8 cellular contexts compared by ENCODE assay signal in the genomic region with DNA sequence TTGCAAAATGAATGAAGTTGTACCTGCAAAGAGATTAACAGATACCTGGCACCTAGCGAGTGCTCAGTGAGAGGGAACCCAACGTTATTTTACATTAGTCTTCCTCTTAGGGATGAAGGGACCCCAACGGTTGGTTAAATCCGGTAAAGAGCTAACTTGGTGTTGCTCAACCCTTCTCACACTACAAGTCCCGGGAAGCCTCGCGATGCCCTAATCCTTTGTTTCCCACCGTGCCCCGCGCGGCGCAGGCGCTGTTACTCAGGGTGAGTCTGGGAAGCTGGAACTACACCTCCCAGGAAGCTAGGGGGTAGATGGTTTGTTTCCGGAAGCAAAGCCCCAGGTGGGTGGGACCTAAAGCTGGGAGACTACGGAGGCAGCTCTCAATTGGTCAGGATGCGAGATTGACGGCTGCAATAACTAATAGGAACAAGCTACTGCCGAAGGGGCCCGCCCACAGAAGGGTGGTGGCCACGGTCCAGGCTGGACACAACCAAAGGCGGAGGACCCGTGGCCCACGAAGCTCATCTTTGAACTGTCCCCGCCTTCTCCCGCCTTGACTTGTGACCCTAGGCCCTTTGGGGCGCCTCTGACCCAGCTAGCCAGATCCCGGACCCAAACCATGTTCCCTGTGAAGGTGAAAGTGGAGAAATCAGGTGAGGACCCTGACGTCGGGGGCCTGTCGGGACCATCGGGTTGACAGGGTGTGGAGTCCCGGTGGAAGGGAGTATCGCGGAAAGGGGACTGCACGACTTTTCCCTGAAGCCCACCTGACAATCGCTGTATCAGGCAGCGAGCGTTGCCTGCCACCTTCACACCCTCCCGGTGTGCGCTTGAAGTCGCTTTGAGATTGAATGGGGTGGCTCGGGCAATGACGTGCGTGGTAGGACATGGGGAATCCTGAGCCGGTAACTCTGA. TPM values are rescaled to one million over a fixed set of nuclear protein-coding genes. Genes with fewer than 3 reads are reported as not detected.
DNase-seq lines count a peak whose midpoint lies in the region; ATAC-seq and TF ChIP-seq lines count a peak whose summit lies in the region.

A gene with protein sequence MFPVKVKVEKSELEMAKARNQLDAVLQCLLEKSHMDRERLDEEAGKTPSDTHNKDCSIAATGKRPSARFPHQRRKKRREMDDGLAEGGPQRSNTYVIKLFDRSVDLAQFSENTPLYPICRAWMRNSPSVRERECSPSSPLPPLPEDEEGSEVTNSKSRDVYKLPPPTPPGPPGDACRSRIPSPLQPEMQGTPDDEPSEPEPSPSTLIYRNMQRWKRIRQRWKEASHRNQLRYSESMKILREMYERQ (plus strand): TSS at position 471 of the 915 bp plus-strand sequence. CDS start 149 bp downstream, at position 620.

- H3K36me3 ChIP-seq in HUES64 (ENCODE audit: insufficient read depth, low read length): peaks cover 3% of the 10 kb centered on the region; the same call in 1 of the 2 replicates
- 0 out of 2 replicates have a peak, but pooled peaks cover 3% of the 10 kb centered on the region for H3K36me3 ChIP-seq in OCI-LY1 (ENCODE audit: insufficient read depth, low read length)

- CTCF ChIA-PET in Calu3 (lab: Charles Lee): interaction anchor here (0.6 to 1.4 kb wide), 9 partner anchors 11 to 235 kb away, joined by 3 to 12 read pairs (median 4); a partner anchor contains a TSS

- ATAC-seq in GM21447 (IDR thresholded peaks at IDR 0.05; ENCODE audit: unreplicated experiment): peak; percentile 72

- no peaks in the 10 kb centered on the region for H3K9me2 ChIP-seq in OCI-LY1 (ENCODE audit: low read depth, low read length)

- H4K20me1 ChIP-seq in OCI-LY1 (ENCODE audit: insufficient read depth, low read length): no peaks in the 10 kb centered on the region

- H3K4me2 ChIP-seq in OCI-LY1 (ENCODE audit: low read length): peak within 1 kb of the TSS; percentile 85

- DNase-seq in Calu3: peak; percentile 99
- DNase-seq in activated CD8-positive, alpha-beta memory T cell treated with anti-CD3 and anti-CD28 coated beads, Interleukin-2, amount 50 U/mL, for 48 hours: peak; percentile 96
- DNase-seq in endothelial cell (ENCODE audit: low spot score): peak; percentile 96
- peak; percentile 96 to 97 for DNase-seq in mesothelial cell of epicardium (ENCODE audit: low spot score in 2 of 2, unreplicated experiment in 2 of 2)
- DNase-seq in stimulated activated CD8-positive, alpha-beta memory T cell treated with anti-CD3 and anti-CD28 coated beads, Interleukin-15, amount 100 ng/mL, for 48 hours (ENCODE audit: low read depth in 2 of 2): peak; percentile 96 to 98

- H3K4me3 ChIP-seq in HUES64 (ENCODE audit: low read length): peak within 1 kb of the TSS; percentile 85
- peak within 1 kb of the TSS; percentile 86 for H3K4me3 ChIP-seq in OCI-LY1 (ENCODE audit: low read depth, low read length, poor library complexity, severe bottlenecking)

- H3K27ac Mint-ChIP-seq in Calu3 (ENCODE audit: unreplicated experiment) (peak within 1 kb of the TSS; percentile 93), endothelial cell (ENCODE audit: unreplicated experiment) (peak within 1 kb of the TSS; percentile 73), mesothelial cell of epicardium (peak within 1 kb of the TSS; percentile 97)

- H3K27me3 ChIP-seq in HUES64 (ENCODE audit: insufficient read depth, low read length) (no peaks in the 10 kb centered on the region), OCI-LY1 (ENCODE audit: insufficient read depth, low read length) (no peaks in the 10 kb centered on the region)

- no peaks in the 10 kb centered on the region for H3K27me3 Mint-ChIP-seq in Calu3 (ENCODE audit: unreplicated experiment)
- H3K27me3 Mint-ChIP-seq in endothelial cell (ENCODE audit: unreplicated experiment): peaks cover 16% of the 10 kb centered on the region
- no peaks in the 10 kb centered on the region for H3K27me3 Mint-ChIP-seq in mesothelial cell of epicardium (ENCODE audit: low read depth)

- BruUV-seq in Calu3 (replicated peaks; lab: Mats Ljungman, UMichigan): TSS peak; percentile 23

- no peak within 1 kb of the TSS for H2AFZ ChIP-seq in OCI-LY1 (ENCODE audit: low read length)

- TF ChIP-seq CTCF in Calu3 (IDR thresholded peaks at IDR 0.05; ENCODE audit: unreplicated experiment) (no peak), OCI-LY1 (IDR thresholded peaks at IDR 0.05; ENCODE audit: low read length) (no peak), endothelial cell (IDR thresholded peaks at IDR 0.05; ENCODE audit: unreplicated experiment) (no peak), mesothelial cell of epicardium (IDR thresholded peaks at IDR 0.05; ENCODE audit: unreplicated experiment) (no peak)

- H3K4me3 Mint-ChIP-seq in Calu3 (ENCODE audit: low read depth, unreplicated experiment): peak within 1 kb of the TSS; percentile 90
- H3K4me3 Mint-ChIP-seq in endothelial cell (ENCODE audit: unreplicated experiment): peak within 1 kb of the TSS; percentile 97
- peak within 1 kb of the TSS; percentile 99 for H3K4me3 Mint-ChIP-seq in mesothelial cell of epicardium

- peaks cover 45% of the 10 kb centered on the region for H3K4me1 Mint-ChIP-seq in Calu3 (ENCODE audit: low read depth, unreplicated experiment)
- H3K4me1 Mint-ChIP-seq in endothelial cell (ENCODE audit: unreplicated experiment): peaks cover 31% of the 10 kb centered on the region
- H3K4me1 Mint-ChIP-seq in mesothelial cell of epicardium: peaks cover 41% of the 10 kb centered on the region

- H3K9me3 Mint-ChIP-seq in Calu3 (ENCODE audit: low read depth, unreplicated experiment) (no peaks in the 10 kb centered on the region), endothelial cell (ENCODE audit: unreplicated experiment) (no peaks in the 10 kb centered on the region), mesothelial cell of epicardium (no peaks in the 10 kb centered on the region)

- 2% methylated on average over 42 of the region's 45 CpGs for WGBS in HUES64

- intact Hi-C loops in Calu3 (cut with micrococcal nuclease; ENCODE audit: unreplicated experiment): loop anchor here (10.0 kb wide), 1 partner anchor 186 kb away; a partner anchor contains a TSS

- H3K9ac ChIP-seq in HUES64 (ENCODE audit: low read depth, low read length) (peak within 1 kb of the TSS; percentile 62), OCI-LY1 (ENCODE audit: low read length) (peak within 1 kb of the TSS; percentile 78)

- H3K27ac ChIP-seq in HUES64 (ENCODE audit: low read depth, low read length): 0 out of 2 replicates have a peak within 1 kb of the TSS, but pooled peaks have one; percentile 36
- peak within 1 kb of the TSS; percentile 22 for H3K27ac ChIP-seq in OCI-LY1 (ENCODE audit: low read depth, low read length, poor library complexity, severe bottlenecking)

- H3K4me1 ChIP-seq in HUES64 (ENCODE audit: insufficient read depth, low read length) (no peaks in the 10 kb centered on the region; the same call in 1 of the 2 replicates), OCI-LY1 (ENCODE audit: insufficient read depth, low read length, severe bottlenecking) (peaks cover 41% of the 10 kb centered on the region)

- no peaks in the 10 kb centered on the region for H3F3A ChIP-seq in OCI-LY1 (ENCODE audit: insufficient read depth, low read length)

- H3K36me3 Mint-ChIP-seq in Calu3 (ENCODE audit: insufficient read depth, unreplicated experiment): peaks cover 54% of the 10 kb centered on the region
- H3K36me3 Mint-ChIP-seq in endothelial cell (ENCODE audit: low read depth, unreplicated experiment): peaks cover 7% of the 10 kb centered on the region
- no peaks in the 10 kb centered on the region for H3K36me3 Mint-ChIP-seq in mesothelial cell of epicardium

- H3K9me3 ChIP-seq in HUES64 (ENCODE audit: insufficient read depth, low read depth, low read length) (no peaks in the 10 kb centered on the region), OCI-LY1 (ENCODE audit: low read length) (no peaks in the 10 kb centered on the region)

- no peaks in the 10 kb centered on the region for H3K79me2 ChIP-seq in OCI-LY1 (ENCODE audit: insufficient read depth, low read length)

RNA-seq across cellular contexts. Expression of the gene that starts here (rescaled TPM):
- 12.4 and 15.9 TPM in 2 replicates for total RNA-seq in Calu3 (2022)
- polyA plus RNA-seq in HUES64 (2013, experiment 1 of 2): 2.3 TPM
- polyA plus RNA-seq in HUES64 (2013, experiment 2 of 2): 3.3 TPM
- 9.0 TPM for total RNA-seq in endothelial cell (ENCODE audit: unreplicated experiment)
- total RNA-seq in mesothelial cell of epicardium: 11.8 to 12.9 TPM (median 12.0 TPM) in 3 replicates

Comparison
In these comparisons a context has a peak if more than half of its experiments do, and no peak if none do; other contexts are left out.
1. Peak in every context shown above with its lines: DNase-seq, ATAC-seq, H3K4me3 ChIP-seq and H3K27ac ChIP-seq.